In the genomic region with DNA sequence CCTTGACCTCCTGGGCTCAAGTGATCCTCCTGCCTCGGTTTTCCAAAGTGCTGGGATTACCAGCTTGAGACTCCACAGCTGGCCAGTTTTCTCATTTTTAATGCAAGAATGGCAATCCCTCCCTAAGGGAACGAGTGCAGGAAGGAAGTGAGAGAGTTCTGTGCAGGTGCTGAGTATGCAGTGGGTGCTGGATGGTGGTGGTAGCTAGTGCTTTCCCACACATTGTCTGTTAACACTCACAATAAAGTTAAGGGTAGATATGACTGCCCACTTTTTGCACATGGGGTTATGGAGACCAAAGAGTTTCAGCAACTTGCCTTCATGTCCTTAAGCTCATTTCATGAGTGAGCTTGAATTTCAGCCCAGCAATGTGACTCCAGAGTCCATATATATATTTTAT, we compare ENCODE assay signal across 15 cellular contexts. TPM values are rescaled to one million over a fixed set of nuclear protein-coding genes. Genes with fewer than 3 reads are reported as not detected.
DNase-seq lines count a peak whose midpoint lies in the region; ATAC-seq and TF ChIP-seq lines count a peak whose summit lies in the region.
"Had no signal": no experiment of that assay in that cellular context is flagged by ENCODE, and none has a peak within 500 bp of the region (broad histone marks: within the 10 kb centered on the region; RNA-seq: fewer than 3 reads in every experiment).

No MANE protein-coding gene starts in this region.

- no peaks in the 10 kb centered on the region for H3K9me3 Mint-ChIP-seq in HFFc6

- TF ChIP-seq CTCF in HFFc6 (IDR thresholded peaks at IDR 0.05) = no peak

- H3K4me1 Mint-ChIP-seq in T-helper 17 cell = peaks cover 15% of the 10 kb centered on the region
- H3K4me1 Mint-ChIP-seq in HFFc6 (ENCODE audit: low read depth) = peaks cover 12% of the 10 kb centered on the region

- peaks cover 7% of the 10 kb centered on the region for H3K27me3 Mint-ChIP-seq in T-helper 17 cell
- H3K27me3 Mint-ChIP-seq in HFFc6 (ENCODE audit: insufficient read depth) = peaks cover 45% of the 10 kb centered on the region

- no peak for DNase-seq in T-helper 17 cell
- no peak for DNase-seq in HFFc6
- no peak for DNase-seq in NCI-H2196 treated with DMSO at 0.1 percent for 48 hours (lab: John Stamatoyannopoulos, UW; ENCODE audit: unreplicated experiment)
- no peak for DNase-seq in activated gamma-delta T cell treated with Interleukin-2 at 50 U/mL for 16 hours
- no peak for DNase-seq in NCI-H1092 (lab: John Stamatoyannopoulos, UW)
- DNase-seq: activated CD4-positive, alpha-beta T cell treated with anti-CD3 and anti-CD28 coated beads for 48 hours; activated naive CD4-positive, alpha-beta T cell treated with anti-CD3 and anti-CD28 coated beads, Interleukin-2, amount 50 U/mL, for 16 hours; CD4-positive, CD25-positive, alpha-beta regulatory T cell; left cardiac atrium; NCI-H446 treated with DMSO at 0.1 percent for 48 hours had no signal

- H3K9me3 ChIP-seq in T-helper 17 cell (ENCODE audit: control insufficient read depth, low read length, poor library complexity, severe bottlenecking) = no peaks in the 10 kb centered on the region
- H3K9me3 ChIP-seq: SJSA1, stomach had no signal

- no peak overlapping the region for H3K4me3 Mint-ChIP-seq in T-helper 17 cell
- no peak overlapping the region for H3K4me3 Mint-ChIP-seq in HFFc6

- ATAC-seq in GM18498 (IDR thresholded peaks at IDR 0.05; ENCODE audit: unreplicated experiment) (peak; percentile 54), GM19455 (IDR thresholded peaks at IDR 0.05; ENCODE audit: unreplicated experiment) (peak; percentile 52), HG03060 (IDR thresholded peaks at IDR 0.05; ENCODE audit: low read depth, unreplicated experiment) (peak; percentile 19), T-helper 17 cell (no peak)

- H3K36me3 Mint-ChIP-seq in T-helper 17 cell (ENCODE audit: low read depth) (peaks cover 8% of the 10 kb centered on the region), HFFc6 (ENCODE audit: low read depth) (no peaks in the 10 kb centered on the region; the same call in 1 of the 2 replicates)
- H3K36me3 Mint-ChIP-seq: CD4-positive, CD25-positive, alpha-beta regulatory T cell had no signal

- H3K27ac Mint-ChIP-seq in T-helper 17 cell (peak overlapping the region; percentile 51), HFFc6 (no peak overlapping the region)

RNA-seq across cellular contexts. Expression of gene RGS9, which starts 18.5 kb away (rescaled TPM):
- total RNA-seq in T-helper 17 cell = 1 to 10 TPM; 1.7 to 4.2 TPM
- under 1 TPM; 0.31 to 0.97 (median 0.42) TPM for total RNA-seq in HFFc6 (2021; fragmentation: NEBNext Ultra II Directional; extraction: Animal tissue kit (Norgen Biotek cat#: 25700))
